ENCODE assay signal across 13 cellular contexts in genomic region chr11:96092511-96092910, GRCh38.
DNase-seq lines count a peak whose midpoint lies in the region; ATAC-seq and TF ChIP-seq lines count a peak whose summit lies in the region.
"Had no signal": no experiment of that assay in that cellular context is flagged by ENCODE, and none has a peak within 500 bp of the region (broad histone marks: within the 10 kb centered on the region; RNA-seq: fewer than 3 reads in every experiment).

No MANE protein-coding gene starts in this region.

- peak overlapping the region; percentile 59 for H2BK5ac ChIP-seq in trophoblast cell (ENCODE audit: low read depth, low read length, poor library complexity)

- POLR2A ChIA-PET in Caco-2 (lab: Charles Lee) = no interaction called here

- H3K4me1 Mint-ChIP-seq in activated T-cell treated with anti-CD3 and anti-CD28 coated beads, Interleukin-2, amount 50 U/mL, for 4 hours (ENCODE audit: low read depth) = peaks cover 70% of the 10 kb centered on the region
- H3K4me1 Mint-ChIP-seq in Caco-2 (ENCODE audit: low read depth, unreplicated experiment) = peaks cover 69% of the 10 kb centered on the region
- peaks cover 26% of the 10 kb centered on the region for H3K4me1 Mint-ChIP-seq in activated T-helper 17 cell treated with anti-CD3 and anti-CD28 coated beads, Interleukin-2, amount 50 U/mL, for 72 hours

- no peaks in the 10 kb centered on the region for H3K9me3 Mint-ChIP-seq in activated T-cell treated with anti-CD3 and anti-CD28 coated beads, Interleukin-2, amount 50 U/mL, for 4 hours
- H3K9me3 Mint-ChIP-seq in Caco-2 (ENCODE audit: unreplicated experiment) = no peaks in the 10 kb centered on the region
- no peaks in the 10 kb centered on the region for H3K9me3 Mint-ChIP-seq in activated T-helper 17 cell treated with anti-CD3 and anti-CD28 coated beads, Interleukin-2, amount 50 U/mL, for 72 hours

- H3K36me3 ChIP-seq in Caco-2 (ENCODE audit: control insufficient read depth, insufficient read depth, low read length) (no peaks in the 10 kb centered on the region), trophoblast cell (ENCODE audit: control insufficient read depth in 1 of 2, insufficient read depth in 2 of 2, low read length in 2 of 2) (peaks cover 11 to 18% of the 10 kb centered on the region in 2 experiments)

- H3K4ac ChIP-seq in trophoblast cell (ENCODE audit: low read depth, low read length) = peak overlapping the region; percentile 73

- H3K4me3 ChIP-seq in Caco-2 (ENCODE audit: low read depth, low read length) (no peak overlapping the region), trophoblast cell (ENCODE audit: low read depth, low read length) (no peak overlapping the region)

- peaks cover 10% of the 10 kb centered on the region for H3K79me2 ChIP-seq in trophoblast cell (ENCODE audit: control insufficient read depth, insufficient read depth, low read length, poor library complexity)

- peak overlapping the region; percentile 94 for H3K27ac Mint-ChIP-seq in Caco-2 (ENCODE audit: unreplicated experiment)
- peak overlapping the region; percentile 18 for H3K27ac Mint-ChIP-seq in activated T-helper 17 cell treated with anti-CD3 and anti-CD28 coated beads, Interleukin-2, amount 50 U/mL, for 72 hours

- peak overlapping the region; percentile 80 for H2BK120ac ChIP-seq in trophoblast cell (ENCODE audit: insufficient read depth, low read length, poor library complexity)

- BruUV-seq in Caco-2 (replicated peaks; lab: Mats Ljungman, UMichigan) = no TSS peak

- peaks cover 43% of the 10 kb centered on the region for H3K79me1 ChIP-seq in trophoblast cell (ENCODE audit: low read length)

- H2BK12ac ChIP-seq in trophoblast cell (ENCODE audit: low read length) = peak overlapping the region; percentile 89

- intact Hi-C loops in Caco-2 (cut with micrococcal nuclease; ENCODE audit: unreplicated experiment) = no loop called here

- H3K27me3 ChIP-seq in Caco-2 (replicated peaks; ENCODE audit: control insufficient read depth, insufficient read depth, low read length) = no peaks in the 10 kb centered on the region
- H3K27me3 ChIP-seq in trophoblast cell (ENCODE audit: insufficient read depth, low read length) = no peaks in the 10 kb centered on the region

- H2AFZ ChIP-seq in trophoblast cell (ENCODE audit: insufficient read depth, low read length, poor library complexity) = no peak overlapping the region

- H3K4me3 Mint-ChIP-seq in activated T-cell treated with anti-CD3 and anti-CD28 coated beads, Interleukin-2, amount 50 U/mL, for 4 hours = peak overlapping the region; percentile 40
- H3K4me3 Mint-ChIP-seq in Caco-2 (ENCODE audit: unreplicated experiment) = no peak overlapping the region
- H3K4me3 Mint-ChIP-seq in activated T-helper 17 cell treated with anti-CD3 and anti-CD28 coated beads, Interleukin-2, amount 50 U/mL, for 72 hours = peak overlapping the region; percentile 49
- H3K4me3 Mint-ChIP-seq: CD14-positive monocyte had no signal

- H3K4me2 ChIP-seq in trophoblast cell (ENCODE audit: low read length) = no peak overlapping the region

- H3K9me3 ChIP-seq in Caco-2 (no peaks in the 10 kb centered on the region), trophoblast cell (ENCODE audit: insufficient read depth, low read depth, low read length) (no peaks in the 10 kb centered on the region)

- no peak overlapping the region for H3K23ac ChIP-seq in trophoblast cell (ENCODE audit: low read length)

- peak overlapping the region; percentile 33 for H3K14ac ChIP-seq in trophoblast cell (ENCODE audit: low read length)

- peak overlapping the region; percentile 47 for H4K8ac ChIP-seq in trophoblast cell (ENCODE audit: low read depth, low read length)

- peak overlapping the region; percentile 90 for H2AK5ac ChIP-seq in trophoblast cell (ENCODE audit: low read length)

- CTCF ChIA-PET in Caco-2 (lab: Charles Lee) = interaction anchor here (0.6 to 3.3 kb wide), 5 partner anchors 63 to 251 kb away, joined by 3 to 34 read pairs (median 4); partner anchors contain the start of gene MAML2

- peak overlapping the region; percentile 83 for H3K18ac ChIP-seq in trophoblast cell (ENCODE audit: low read length)

- H4K12ac ChIP-seq in trophoblast cell (ENCODE audit: low read depth, low read length) = peak overlapping the region; percentile 41

- no peak for ATAC-seq in activated T-cell treated with anti-CD3 and anti-CD28 coated beads, Interleukin-2, amount 50 U/mL, for 4 hours
- no peak for ATAC-seq in activated T-helper 17 cell treated with anti-CD3 and anti-CD28 coated beads, Interleukin-2, amount 50 U/mL, for 72 hours (replicated peaks)
- ATAC-seq in left lobe of liver = no peak

- H3K27me3 Mint-ChIP-seq in activated T-cell treated with anti-CD3 and anti-CD28 coated beads, Interleukin-2, amount 50 U/mL, for 4 hours (ENCODE audit: low read depth) = no peaks in the 10 kb centered on the region
- H3K27me3 Mint-ChIP-seq in Caco-2 (ENCODE audit: insufficient read depth, unreplicated experiment) = no peaks in the 10 kb centered on the region
- H3K27me3 Mint-ChIP-seq in activated T-helper 17 cell treated with anti-CD3 and anti-CD28 coated beads, Interleukin-2, amount 50 U/mL, for 72 hours = no peaks in the 10 kb centered on the region

- WGBS in trophoblast cell (ENCODE audit: extremely low coverage, insufficient coverage, insufficient read length) = no CpG with 5 or more reads among the region's 8 CpGs

- H4K91ac ChIP-seq in trophoblast cell (ENCODE audit: low read depth, low read length) = peak overlapping the region; percentile 89

- H3K36me3 Mint-ChIP-seq in activated T-cell treated with anti-CD3 and anti-CD28 coated beads, Interleukin-2, amount 50 U/mL, for 4 hours (ENCODE audit: insufficient read depth) = peaks cover 36% of the 10 kb centered on the region
- peaks cover 14% of the 10 kb centered on the region for H3K36me3 Mint-ChIP-seq in Caco-2 (ENCODE audit: insufficient read depth, unreplicated experiment)
- H3K36me3 Mint-ChIP-seq in activated T-helper 17 cell treated with anti-CD3 and anti-CD28 coated beads, Interleukin-2, amount 50 U/mL, for 72 hours (ENCODE audit: low read depth) = peaks cover 48% of the 10 kb centered on the region

- H3K9ac ChIP-seq in trophoblast cell (ENCODE audit: low read length) = no peak overlapping the region

- peak overlapping the region; percentile 50 for H3K27ac ChIP-seq in trophoblast cell (ENCODE audit: low read depth, low read length)

- DNase-seq in activated T-cell treated with anti-CD3 and anti-CD28 coated beads, Interleukin-2, amount 50 U/mL, for 4 hours = no peak
- no peak for DNase-seq in activated T-cell treated with anti-CD3 and anti-CD28 coated beads, Interleukin-2, amount 50 U/mL, for 48 hours
- DNase-seq in Caco-2 (no peak), trophoblast cell (no peak), mesenteric fat pad (ENCODE audit: low spot score) (no peak), NCI-H2171 treated with DMSO at 0.1 percent for 48 hours (lab: John Stamatoyannopoulos, UW) (no peak), left lobe of liver (ENCODE audit: low spot score) (no peak)
- DNase-seq: Karpas-422, NCI-H1105 treated with DMSO at 0.1 percent for 48 hours, NCI-H187, NCI-H774 had no signal

- no peak for TF ChIP-seq CTCF in Caco-2 (IDR thresholded peaks at IDR 0.05; ENCODE audit: insufficient read depth in 1 of 2, low read depth in 1 of 2, low read length in 1 of 2, severe bottlenecking in 1 of 2, unreplicated experiment in 1 of 2)

- H3K4me1 ChIP-seq in Caco-2 = peaks cover 55% of the 10 kb centered on the region
- peaks cover 23 to 39% of the 10 kb centered on the region in 2 experiments for H3K4me1 ChIP-seq in trophoblast cell (ENCODE audit: control insufficient read depth in 1 of 2, insufficient read depth in 2 of 2, low read length in 2 of 2)
